ENCODE assay signal across 13 cellular contexts in genomic region chr16:15703029-15703736, GRCh38. TPM values are rescaled to one million over a fixed set of nuclear protein-coding genes. Genes with fewer than 3 reads are reported as not detected.
DNase-seq lines count a peak whose midpoint lies in the region; ATAC-seq, FAIRE-seq and TF ChIP-seq lines count a peak whose summit lies in the region.
"Had no signal": no experiment of that assay in that cellular context is flagged by ENCODE, and none has a peak within 500 bp of the region (broad histone marks: within the 10 kb centered on the region; RNA-seq: fewer than 3 reads in every experiment).

No MANE protein-coding gene starts in this region.

- H3K27me3 ChIP-seq in gastroesophageal sphincter = no peaks in the 10 kb centered on the region
- H3K27me3 ChIP-seq: SJSA1, thyroid gland had no signal

- no peak for ATAC-seq in activated T-cell treated with anti-CD3 and anti-CD28 coated beads, Interleukin-2, amount 50 U/mL, for 72 hours (replicated peaks in 1 of 2)
- ATAC-seq in gastroesophageal sphincter (no peak), HG03039 (IDR thresholded peaks at IDR 0.05; ENCODE audit: unreplicated experiment) (no peak)

- H3K27me3 Mint-ChIP-seq in activated T-cell treated with anti-CD3 and anti-CD28 coated beads, Interleukin-2, amount 50 U/mL, for 72 hours (ENCODE audit: low read depth) = no peaks in the 10 kb centered on the region
- H3K27me3 Mint-ChIP-seq in activated T-helper 1 cell treated with anti-CD3 and anti-CD28 coated beads, Interleukin-12 subunit alpha, Interleukin-12 subunit beta, Interleukin-2, Interleukin-4 antibody, amounts not matched to agents 30 ng/mL and 10 ng/mL and 1 ng/mL, durations not matched to agents 14 hours and 24 hours and 36 hours (ENCODE audit: insufficient read depth) = no peaks in the 10 kb centered on the region

- peak overlapping the region; percentile 82 for H3K27ac Mint-ChIP-seq in activated T-cell treated with anti-CD3 and anti-CD28 coated beads, Interleukin-2, amount 50 U/mL, for 72 hours
- peak overlapping the region; percentile 73 for H3K27ac Mint-ChIP-seq in activated T-helper 1 cell treated with anti-CD3 and anti-CD28 coated beads, Interleukin-12 subunit alpha, Interleukin-12 subunit beta, Interleukin-2, Interleukin-4 antibody, amounts not matched to agents 30 ng/mL and 10 ng/mL and 1 ng/mL, durations not matched to agents 14 hours and 24 hours and 36 hours

- H3K36me3 ChIP-seq in gastroesophageal sphincter = peaks cover 0 to 87% of the 10 kb centered on the region in 2 donors

- no peak for TF ChIP-seq EP300 in gastroesophageal sphincter (IDR thresholded peaks at IDR 0.05)

- H3K9me3 Mint-ChIP-seq in activated T-cell treated with anti-CD3 and anti-CD28 coated beads, Interleukin-2, amount 50 U/mL, for 72 hours = no peaks in the 10 kb centered on the region
- H3K9me3 Mint-ChIP-seq in activated T-helper 1 cell treated with anti-CD3 and anti-CD28 coated beads, Interleukin-12 subunit alpha, Interleukin-12 subunit beta, Interleukin-2, Interleukin-4 antibody, amounts not matched to agents 30 ng/mL and 10 ng/mL and 1 ng/mL, durations not matched to agents 14 hours and 24 hours and 36 hours = no peaks in the 10 kb centered on the region

- intact Hi-C loops in activated T-helper 1 cell treated with anti-CD3 and anti-CD28 coated beads, Interleukin-12 subunit alpha, Interleukin-12 subunit beta, Interleukin-2, Interleukin-4 antibody, amounts not matched to agents 30 ng/mL and 10 ng/mL and 1 ng/mL, durations not matched to agents 14 hours and 24 hours and 36 hours (cut with micrococcal nuclease) = no loop called here

- 25 to 63% methylated on average over 11 to 13 of the region's 14 CpGs for WGBS in gastroesophageal sphincter (ENCODE audit: low coverage in 1 of 2), 2 donors

- H3K4me1 Mint-ChIP-seq in activated T-cell treated with anti-CD3 and anti-CD28 coated beads, Interleukin-2, amount 50 U/mL, for 72 hours (ENCODE audit: low read depth) = peaks cover 21% of the 10 kb centered on the region
- H3K4me1 Mint-ChIP-seq in activated T-helper 1 cell treated with anti-CD3 and anti-CD28 coated beads, Interleukin-12 subunit alpha, Interleukin-12 subunit beta, Interleukin-2, Interleukin-4 antibody, amounts not matched to agents 30 ng/mL and 10 ng/mL and 1 ng/mL, durations not matched to agents 14 hours and 24 hours and 36 hours (ENCODE audit: low read depth) = peaks cover 22% of the 10 kb centered on the region

- no peak for FAIRE-seq in GM12891 (lab: Jason Lieb, UNC)
- FAIRE-seq: endometrium had no signal

- H3K4me3 Mint-ChIP-seq in activated T-cell treated with anti-CD3 and anti-CD28 coated beads, Interleukin-2, amount 50 U/mL, for 72 hours = no peak overlapping the region
- no peak overlapping the region for H3K4me3 Mint-ChIP-seq in activated T-helper 1 cell treated with anti-CD3 and anti-CD28 coated beads, Interleukin-12 subunit alpha, Interleukin-12 subunit beta, Interleukin-2, Interleukin-4 antibody, amounts not matched to agents 30 ng/mL and 10 ng/mL and 1 ng/mL, durations not matched to agents 14 hours and 24 hours and 36 hours

- H3K36me3 Mint-ChIP-seq in activated T-cell treated with anti-CD3 and anti-CD28 coated beads, Interleukin-2, amount 50 U/mL, for 72 hours (ENCODE audit: insufficient read depth in 2 of 2) = peaks cover 4 to 7% of the 10 kb centered on the region in 2 donors
- H3K36me3 Mint-ChIP-seq in activated T-helper 1 cell treated with anti-CD3 and anti-CD28 coated beads, Interleukin-12 subunit alpha, Interleukin-12 subunit beta, Interleukin-2, Interleukin-4 antibody, amounts not matched to agents 30 ng/mL and 10 ng/mL and 1 ng/mL, durations not matched to agents 14 hours and 24 hours and 36 hours (ENCODE audit: low read depth) = peaks cover 35% of the 10 kb centered on the region

- peak overlapping the region; percentile 32 to 77 (median 72) for H3K27ac ChIP-seq in gastroesophageal sphincter
- peak overlapping the region; percentile 42 for H3K27ac ChIP-seq in substantia nigra (ENCODE audit: low read depth, low read length, poor library complexity, severe bottlenecking)
- H3K27ac ChIP-seq: SJSA1, thyroid gland had no signal

- DNase-seq in activated T-cell treated with anti-CD3 and anti-CD28 coated beads, Interleukin-2, amount 50 U/mL, for 72 hours = no peak
- DNase-seq in activated T-cell treated with anti-CD3 and anti-CD28 coated beads, Interleukin-2, amount 50 U/mL, for 1 hour = no peak
- DNase-seq in activated T-helper 1 cell treated with anti-CD3 and anti-CD28 coated beads, Interleukin-12 subunit alpha, Interleukin-12 subunit beta, Interleukin-2, Interleukin-4 antibody, amounts not matched to agents 30 ng/mL and 10 ng/mL and 1 ng/mL, durations not matched to agents 14 hours and 24 hours and 36 hours (ENCODE audit: low spot score) = no peak
- DNase-seq in substantia nigra (lab: John Stamatoyannopoulos, UW) (no peak), NCI-H524 treated with DMSO at 0.1 percent for 48 hours (lab: John Stamatoyannopoulos, UW) (no peak), GM12891 (ENCODE audit: insufficient read length, low spot score) (no peak)
- DNase-seq: DMS79, thyroid gland had no signal

- H3K4me3 ChIP-seq in gastroesophageal sphincter = no peak overlapping the region
- H3K4me3 ChIP-seq: SJSA1, skin epidermis, thyroid gland had no signal

- TF ChIP-seq POLR2A in gastroesophageal sphincter (IDR thresholded peaks at IDR 0.05) (peak in 1 of 2 donors; percentile 8), GM12891 (IDR thresholded peaks at IDR 0.05; ENCODE audit: low read depth, low read length) (no peak)

- H3K4me1 ChIP-seq in gastroesophageal sphincter = peaks cover 0 to 31% (median 0%) of the 10 kb centered on the region in 3 donors
- H3K4me1 ChIP-seq: thyroid gland had no signal

- TF ChIP-seq CTCF in gastroesophageal sphincter (IDR thresholded peaks at IDR 0.05) = no peak

- no peaks in the 10 kb centered on the region for H3K9me3 ChIP-seq in gastroesophageal sphincter
- H3K9me3 ChIP-seq: SJSA1, thyroid gland had no signal

TF ChIP-seq in GM12891, 5 proteins besides CTCF, POLR2A, EP300 and RAD21:
- TF ChIP-seq TAF1 (IDR thresholded peaks at IDR 0.05; ENCODE audit: low read depth, low read length) = no peak
- no peak for TF ChIP-seq SPI1 (IDR thresholded peaks at IDR 0.05; ENCODE audit: low read depth, low read length)
- TF ChIP-seq PAX5 (IDR thresholded peaks at IDR 0.05; ENCODE audit: insufficient read depth, low read length, severe bottlenecking) = no peak
- TF ChIP-seq POU2F2 (IDR thresholded peaks at IDR 0.05; ENCODE audit: low read depth, low read length) = no peak
- TF ChIP-seq POLR2AphosphoS5 (IDR thresholded peaks at IDR 0.05; ENCODE audit: low read depth, low read length) = no peak

RNA-seq across cellular contexts. Expression of gene NDE1, which starts 53.1 kb away (rescaled TPM):
- total RNA-seq in activated T-cell treated with anti-CD3 and anti-CD28 coated beads, Interleukin-2, amount 50 U/mL, for 72 hours = 100 to 1,000 TPM; 106 to 122 TPM
- total RNA-seq in activated T-helper 1 cell treated with anti-CD3 and anti-CD28 coated beads, Interleukin-12 subunit alpha, Interleukin-12 subunit beta, Interleukin-2, Interleukin-4 antibody, amounts not matched to agents 30 ng/mL and 10 ng/mL and 1 ng/mL, durations not matched to agents 14 hours and 24 hours and 36 hours = 87.4 and 91.8 TPM in 2 replicates
- total RNA-seq in gastroesophageal sphincter = 100 to 1,000 TPM in 1 of 4 donors, 10 to 100 TPM in 3; 34.9 to 123 (median 62.3) TPM
- 65.3 TPM for polyA plus RNA-seq in GM12891 (2012; ENCODE audit: low read depth, missing spikeins)
